1 cellular context compared by ENCODE assay signal in the genomic region with DNA sequence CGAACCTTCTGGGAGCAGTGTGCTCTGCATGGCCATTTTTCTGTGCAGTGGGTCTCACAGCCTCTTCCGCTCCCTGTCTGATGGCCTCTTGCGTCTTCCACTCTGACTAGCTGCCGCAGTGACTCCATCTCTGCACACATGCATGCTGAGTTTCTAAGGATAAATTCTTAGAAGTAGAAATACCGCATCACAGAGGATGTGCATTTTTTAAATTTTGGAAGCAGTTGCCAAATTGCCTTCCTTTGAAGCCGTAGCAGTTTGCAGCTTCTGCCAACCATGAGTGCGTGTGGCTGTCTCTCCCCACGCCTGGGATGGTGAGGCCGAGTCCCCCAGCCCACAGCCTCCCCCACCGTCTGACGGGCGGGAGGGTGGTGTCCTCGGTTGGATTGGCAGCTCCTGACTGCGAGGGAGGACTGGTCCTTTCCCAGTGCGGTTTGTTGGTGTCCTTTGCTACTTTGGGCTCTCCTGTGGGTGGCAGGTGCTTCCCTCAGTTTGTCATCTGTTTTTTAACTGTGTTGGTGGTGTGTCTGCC.
A peak's percentile ranks its signal among the peaks of the same experiment; 100 is the strongest.
TF ChIP-seq lines count a peak whose summit lies in the region.

No MANE protein-coding gene starts in this region.

TF ChIP-seq in K562, 482 proteins besides CTCF, POLR2A, EP300 and RAD21:
- TF ChIP-seq NCOA6 (IDR thresholded peaks at IDR 0.05), result no peak
- TF ChIP-seq POLR2G (IDR thresholded peaks at IDR 0.05; ENCODE audit: low read depth, low read length), result 0 out of 2 replicates have a peak, but pooled peaks have one; percentile 5
